In the genomic region with DNA sequence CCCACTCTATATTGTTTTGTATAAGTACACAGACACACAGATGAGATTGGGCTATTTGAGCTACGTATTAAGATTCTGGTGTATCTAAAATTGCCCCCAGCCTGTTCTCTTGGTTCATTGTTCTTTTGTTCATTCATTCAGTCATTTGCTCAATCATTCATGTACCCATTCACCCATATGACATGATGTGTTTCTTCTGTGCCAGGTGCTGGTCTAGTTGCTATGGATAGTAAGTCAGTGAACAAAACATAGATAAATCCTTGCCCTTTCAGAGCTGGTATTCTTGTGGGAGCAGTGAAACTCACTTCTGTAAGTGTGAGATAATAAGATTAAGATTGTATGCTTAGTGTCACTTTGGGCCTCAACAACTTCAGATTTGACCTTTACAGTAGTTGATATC, we compare ENCODE assay signal across 22 cellular contexts.
"Had no signal": no experiment of that assay in that cellular context is flagged by ENCODE, and none has a peak within 500 bp of the region (broad histone marks: within the 10 kb centered on the region; RNA-seq: fewer than 3 reads in every experiment).

No MANE protein-coding gene starts in this region.

- DNase-seq: activated CD4-positive, alpha-beta memory T cell treated with anti-CD3 and anti-CD28 coated beads for 36 hours; activated CD4-positive, alpha-beta T cell treated with anti-CD3 and anti-CD28 coated beads, Interleukin-2, amount 10 ng/mL, durations not matched to agents 7 days and 5 days; activated CD4-positive, CD25-positive, alpha-beta regulatory T cell; activated CD8-positive, alpha-beta memory T cell treated with anti-CD3 and anti-CD28 coated beads, Interleukin-2, amount 50 U/mL, for 4 hours; aorta; central memory CD4-positive, alpha-beta T cell; IMR-90; Kasumi-1; KBM-7; NCI-H1092; NCI-H1417 treated with DMSO at 0.1 percent for 48 hours; NCI-H1694; NCI-H2029 treated with DMSO at 0.1 percent for 48 hours; NCI-H524 treated with DMSO at 0.1 percent for 48 hours; NCI-H774; NK-92 treated with Interleukin-12 subunit alpha and Interleukin-12 subunit beta, amount 100 ng/mL, for 24 hours; OCI-M1; RPMI8226; SK-N-SH; T-helper 1 cell had no signal

- ATAC-seq: Panc1, Right ventricle myocardium inferior had no signal
